In the genomic region with DNA sequence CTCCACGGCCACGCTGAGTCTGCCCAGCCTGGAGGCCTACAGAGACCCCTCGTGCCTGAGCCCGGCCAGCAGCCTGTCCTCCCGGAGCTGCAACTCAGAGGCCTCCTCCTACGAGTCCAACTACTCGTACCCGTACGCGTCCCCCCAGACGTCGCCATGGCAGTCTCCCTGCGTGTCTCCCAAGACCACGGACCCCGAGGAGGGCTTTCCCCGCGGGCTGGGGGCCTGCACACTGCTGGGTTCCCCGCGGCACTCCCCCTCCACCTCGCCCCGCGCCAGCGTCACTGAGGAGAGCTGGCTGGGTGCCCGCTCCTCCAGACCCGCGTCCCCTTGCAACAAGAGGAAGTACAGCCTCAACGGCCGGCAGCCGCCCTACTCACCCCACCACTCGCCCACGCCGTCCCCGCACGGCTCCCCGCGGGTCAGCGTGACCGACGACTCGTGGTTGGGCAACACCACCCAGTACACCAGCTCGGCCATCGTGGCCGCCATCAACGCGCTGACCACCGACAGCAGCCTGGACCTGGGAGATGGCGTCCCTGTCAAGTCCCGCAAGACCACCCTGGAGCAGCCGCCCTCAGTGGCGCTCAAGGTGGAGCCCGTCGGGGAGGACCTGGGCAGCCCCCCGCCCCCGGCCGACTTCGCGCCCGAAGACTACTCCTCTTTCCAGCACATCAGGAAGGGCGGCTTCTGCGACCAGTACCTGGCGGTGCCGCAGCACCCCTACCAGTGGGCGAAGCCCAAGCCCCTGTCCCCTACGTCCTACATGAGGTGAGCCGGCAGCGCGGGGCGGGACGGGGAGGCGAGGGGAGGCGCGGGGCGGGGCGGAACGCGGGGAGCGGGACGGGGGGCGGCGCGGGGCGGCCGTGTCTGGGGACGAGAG, we compare ENCODE assay signal across 1 cellular context.
TF ChIP-seq lines count a peak whose summit lies in the region.

No MANE protein-coding gene starts in this region.

TF ChIP-seq in H1, 55 proteins besides CTCF, POLR2A, EP300 and RAD21:
- TF ChIP-seq, protein P1, sequence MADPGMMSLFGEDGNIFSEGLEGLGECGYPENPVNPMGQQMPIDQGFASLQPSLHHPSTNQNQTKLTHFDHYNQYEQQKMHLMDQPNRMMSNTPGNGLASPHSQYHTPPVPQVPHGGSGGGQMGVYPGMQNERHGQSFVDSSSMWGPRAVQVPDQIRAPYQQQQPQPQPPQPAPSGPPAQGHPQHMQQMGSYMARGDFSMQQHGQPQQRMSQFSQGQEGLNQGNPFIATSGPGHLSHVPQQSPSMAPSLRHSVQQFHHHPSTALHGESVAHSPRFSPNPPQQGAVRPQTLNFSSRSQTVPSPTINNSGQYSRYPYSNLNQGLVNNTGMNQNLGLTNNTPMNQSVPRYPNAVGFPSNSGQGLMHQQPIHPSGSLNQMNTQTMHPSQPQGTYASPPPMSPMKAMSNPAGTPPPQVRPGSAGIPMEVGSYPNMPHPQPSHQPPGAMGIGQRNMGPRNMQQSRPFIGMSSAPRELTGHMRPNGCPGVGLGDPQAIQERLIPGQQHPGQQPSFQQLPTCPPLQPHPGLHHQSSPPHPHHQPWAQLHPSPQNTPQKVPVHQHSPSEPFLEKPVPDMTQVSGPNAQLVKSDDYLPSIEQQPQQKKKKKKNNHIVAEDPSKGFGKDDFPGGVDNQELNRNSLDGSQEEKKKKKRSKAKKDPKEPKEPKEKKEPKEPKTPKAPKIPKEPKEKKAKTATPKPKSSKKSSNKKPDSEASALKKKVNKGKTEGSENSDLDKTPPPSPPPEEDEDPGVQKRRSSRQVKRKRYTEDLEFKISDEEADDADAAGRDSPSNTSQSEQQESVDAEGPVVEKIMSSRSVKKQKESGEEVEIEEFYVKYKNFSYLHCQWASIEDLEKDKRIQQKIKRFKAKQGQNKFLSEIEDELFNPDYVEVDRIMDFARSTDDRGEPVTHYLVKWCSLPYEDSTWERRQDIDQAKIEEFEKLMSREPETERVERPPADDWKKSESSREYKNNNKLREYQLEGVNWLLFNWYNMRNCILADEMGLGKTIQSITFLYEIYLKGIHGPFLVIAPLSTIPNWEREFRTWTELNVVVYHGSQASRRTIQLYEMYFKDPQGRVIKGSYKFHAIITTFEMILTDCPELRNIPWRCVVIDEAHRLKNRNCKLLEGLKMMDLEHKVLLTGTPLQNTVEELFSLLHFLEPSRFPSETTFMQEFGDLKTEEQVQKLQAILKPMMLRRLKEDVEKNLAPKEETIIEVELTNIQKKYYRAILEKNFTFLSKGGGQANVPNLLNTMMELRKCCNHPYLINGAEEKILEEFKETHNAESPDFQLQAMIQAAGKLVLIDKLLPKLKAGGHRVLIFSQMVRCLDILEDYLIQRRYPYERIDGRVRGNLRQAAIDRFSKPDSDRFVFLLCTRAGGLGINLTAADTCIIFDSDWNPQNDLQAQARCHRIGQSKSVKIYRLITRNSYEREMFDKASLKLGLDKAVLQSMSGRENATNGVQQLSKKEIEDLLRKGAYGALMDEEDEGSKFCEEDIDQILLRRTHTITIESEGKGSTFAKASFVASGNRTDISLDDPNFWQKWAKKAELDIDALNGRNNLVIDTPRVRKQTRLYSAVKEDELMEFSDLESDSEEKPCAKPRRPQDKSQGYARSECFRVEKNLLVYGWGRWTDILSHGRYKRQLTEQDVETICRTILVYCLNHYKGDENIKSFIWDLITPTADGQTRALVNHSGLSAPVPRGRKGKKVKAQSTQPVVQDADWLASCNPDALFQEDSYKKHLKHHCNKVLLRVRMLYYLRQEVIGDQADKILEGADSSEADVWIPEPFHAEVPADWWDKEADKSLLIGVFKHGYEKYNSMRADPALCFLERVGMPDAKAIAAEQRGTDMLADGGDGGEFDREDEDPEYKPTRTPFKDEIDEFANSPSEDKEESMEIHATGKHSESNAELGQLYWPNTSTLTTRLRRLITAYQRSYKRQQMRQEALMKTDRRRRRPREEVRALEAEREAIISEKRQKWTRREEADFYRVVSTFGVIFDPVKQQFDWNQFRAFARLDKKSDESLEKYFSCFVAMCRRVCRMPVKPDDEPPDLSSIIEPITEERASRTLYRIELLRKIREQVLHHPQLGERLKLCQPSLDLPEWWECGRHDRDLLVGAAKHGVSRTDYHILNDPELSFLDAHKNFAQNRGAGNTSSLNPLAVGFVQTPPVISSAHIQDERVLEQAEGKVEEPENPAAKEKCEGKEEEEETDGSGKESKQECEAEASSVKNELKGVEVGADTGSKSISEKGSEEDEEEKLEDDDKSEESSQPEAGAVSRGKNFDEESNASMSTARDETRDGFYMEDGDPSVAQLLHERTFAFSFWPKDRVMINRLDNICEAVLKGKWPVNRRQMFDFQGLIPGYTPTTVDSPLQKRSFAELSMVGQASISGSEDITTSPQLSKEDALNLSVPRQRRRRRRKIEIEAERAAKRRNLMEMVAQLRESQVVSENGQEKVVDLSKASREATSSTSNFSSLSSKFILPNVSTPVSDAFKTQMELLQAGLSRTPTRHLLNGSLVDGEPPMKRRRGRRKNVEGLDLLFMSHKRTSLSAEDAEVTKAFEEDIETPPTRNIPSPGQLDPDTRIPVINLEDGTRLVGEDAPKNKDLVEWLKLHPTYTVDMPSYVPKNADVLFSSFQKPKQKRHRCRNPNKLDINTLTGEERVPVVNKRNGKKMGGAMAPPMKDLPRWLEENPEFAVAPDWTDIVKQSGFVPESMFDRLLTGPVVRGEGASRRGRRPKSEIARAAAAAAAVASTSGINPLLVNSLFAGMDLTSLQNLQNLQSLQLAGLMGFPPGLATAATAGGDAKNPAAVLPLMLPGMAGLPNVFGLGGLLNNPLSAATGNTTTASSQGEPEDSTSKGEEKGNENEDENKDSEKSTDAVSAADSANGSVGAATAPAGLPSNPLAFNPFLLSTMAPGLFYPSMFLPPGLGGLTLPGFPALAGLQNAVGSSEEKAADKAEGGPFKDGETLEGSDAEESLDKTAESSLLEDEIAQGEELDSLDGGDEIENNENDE (IDR thresholded peaks at IDR 0.05; ENCODE audit: insufficient replicate concordance, low read length): no peak
- TF ChIP-seq HDAC2 (IDR thresholded peaks at IDR 0.05; ENCODE audit: borderline replicate concordance in 1 of 2, low read depth in 2 of 2, low read length in 2 of 2) (no peak), CBX8 (IDR thresholded peaks at IDR 0.05; ENCODE audit: borderline replicate concordance, low read depth, low read length) (no peak), TEAD4 (IDR thresholded peaks at IDR 0.05; ENCODE audit: low read depth, low read length) (no peak), CREB1 (IDR thresholded peaks at IDR 0.05) (no peak), SAP30 (IDR thresholded peaks at IDR 0.05; ENCODE audit: insufficient read depth, insufficient replicate concordance, low read length) (no peak), MAFK (IDR thresholded peaks at IDR 0.05; ENCODE audit: low read depth, low read length) (no peak), EGR1 (IDR thresholded peaks at IDR 0.05; ENCODE audit: borderline replicate concordance, low read depth, low read length) (no peak), POLR2AphosphoS5 (IDR thresholded peaks at IDR 0.05; ENCODE audit: low read depth, low read length) (no peak), GTF2F1 (IDR thresholded peaks at IDR 0.05; ENCODE audit: borderline replicate concordance, low read depth, low read length) (no peak), CTBP2 (IDR thresholded peaks at IDR 0.05; ENCODE audit: borderline replicate concordance, insufficient read depth, insufficient read length, low read length) (no peak), SIN3A (conservative IDR thresholded peaks at IDR 0.05 in 1 of 2, IDR thresholded peaks at IDR 0.05 in 1 of 2; ENCODE audit: low read depth in 1 of 2, low read length in 2 of 2) (no peak), BACH1 (IDR thresholded peaks at IDR 0.05; ENCODE audit: low read length) (no peak), SP2 (IDR thresholded peaks at IDR 0.05; ENCODE audit: low read length) (no peak), CEBPB (IDR thresholded peaks at IDR 0.05; ENCODE audit: low read depth, low read length) (no peak), RXRA (IDR thresholded peaks at IDR 0.05; ENCODE audit: insufficient read depth, low read depth, low read length) (no peak)
- TF ChIP-seq, protein P2, sequence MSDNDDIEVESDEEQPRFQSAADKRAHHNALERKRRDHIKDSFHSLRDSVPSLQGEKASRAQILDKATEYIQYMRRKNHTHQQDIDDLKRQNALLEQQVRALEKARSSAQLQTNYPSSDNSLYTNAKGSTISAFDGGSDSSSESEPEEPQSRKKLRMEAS (IDR thresholded peaks at IDR 0.05): no peak
- TF ChIP-seq, protein P3, sequence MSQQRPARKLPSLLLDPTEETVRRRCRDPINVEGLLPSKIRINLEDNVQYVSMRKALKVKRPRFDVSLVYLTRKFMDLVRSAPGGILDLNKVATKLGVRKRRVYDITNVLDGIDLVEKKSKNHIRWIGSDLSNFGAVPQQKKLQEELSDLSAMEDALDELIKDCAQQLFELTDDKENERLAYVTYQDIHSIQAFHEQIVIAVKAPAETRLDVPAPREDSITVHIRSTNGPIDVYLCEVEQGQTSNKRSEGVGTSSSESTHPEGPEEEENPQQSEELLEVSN (IDR thresholded peaks at IDR 0.05): no peak
TF ChIP-seq in H1: peak in this region for 0.
